ENCODE assay signal across 8 cellular contexts in the genomic region with DNA sequence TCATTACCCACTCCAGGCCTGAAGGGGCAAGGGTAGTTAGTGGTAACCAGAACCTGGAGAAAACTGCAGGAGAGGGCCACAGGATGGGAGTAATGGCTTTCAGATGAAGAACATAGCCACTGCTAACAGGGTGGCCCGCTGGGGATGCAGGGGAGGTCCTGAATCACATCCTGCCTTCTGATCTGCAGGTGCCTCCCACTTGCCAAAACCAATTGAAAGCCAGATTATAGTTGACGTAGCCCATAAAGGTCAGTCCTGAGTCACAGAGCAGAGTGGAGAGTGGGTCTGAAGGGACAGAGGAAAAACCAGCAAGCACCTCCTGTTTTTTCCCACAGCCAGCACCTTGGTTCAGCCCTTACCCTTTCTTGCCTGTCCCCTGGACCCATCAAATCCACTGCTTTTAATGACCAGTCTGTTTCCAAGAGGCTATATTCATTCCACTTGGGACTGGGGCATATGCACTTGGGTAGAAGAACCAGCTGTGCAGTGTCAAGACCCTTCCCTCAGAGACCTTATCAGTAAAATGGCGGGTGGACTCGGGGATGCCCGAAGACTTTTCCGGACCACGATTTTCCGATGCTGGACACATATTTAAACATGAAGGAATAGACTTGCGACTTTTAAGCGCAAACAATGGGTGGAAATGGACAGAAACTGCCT. TPM values are rescaled to one million over a fixed set of nuclear protein-coding genes. Genes with fewer than 3 reads are reported as not detected.
DNase-seq lines count a peak whose midpoint lies in the region.

No MANE protein-coding gene starts in this region.

- DNase-seq in Daoy (ENCODE audit: low read depth) (peak; percentile 96), HK-2 (ENCODE audit: unreplicated experiment) (peak; percentile 87), SW 1271 (lab: John Stamatoyannopoulos, UW) (peak; percentile 31 to 62), cerebellum (ENCODE audit: low spot score) (peak; percentile 80), kidney tubule cell (ENCODE audit: low spot score) (peak; percentile 87), NCI-H128 (lab: John Stamatoyannopoulos, UW; ENCODE audit: unreplicated experiment) (no peak), NAMALWA (ENCODE audit: low spot score) (no peak)
- peak; percentile 21 to 23 for DNase-seq in stimulated activated CD4-positive, alpha-beta T cell treated with anti-CD3 and anti-CD28 coated beads, Interleukin-2, amount 100 ng/mL, for 48 hours

RNA-seq across cellular contexts. Expression of gene SLC35G2, which starts 0.6 kb away (rescaled TPM):
- 15.6 and 25.0 TPM in 2 replicates for total RNA-seq in Daoy (2014; rRNA removed; shearing (Covaris generic))
- 23.9 TPM for total RNA-seq in cerebellum

RNA-seq across cellular contexts. Expression of gene NCK1, which starts 43.7 kb away (rescaled TPM):
- total RNA-seq in Daoy (2014; rRNA removed; shearing (Covaris generic)) = 26.6 and 43.2 TPM in 2 replicates
- 32.0 TPM for total RNA-seq in cerebellum

Comparison
In these comparisons a context has a peak if more than half of its experiments do, and no peak if none do; other contexts are left out.
1. DNase-seq: peak in Daoy (single experiment), HK-2 (single experiment), SW 1271 (2 of 2), cerebellum (single experiment), kidney tubule cell (single experiment) and stimulated activated CD4-positive, alpha-beta T cell treated with anti-CD3 and anti-CD28 coated beads, Interleukin-2, amount 100 ng/mL, for 48 hours (2 of 2); none in NCI-H128 (single experiment) and NAMALWA (single experiment).